ENCODE assay signal across 10 cellular contexts in the genomic region with DNA sequence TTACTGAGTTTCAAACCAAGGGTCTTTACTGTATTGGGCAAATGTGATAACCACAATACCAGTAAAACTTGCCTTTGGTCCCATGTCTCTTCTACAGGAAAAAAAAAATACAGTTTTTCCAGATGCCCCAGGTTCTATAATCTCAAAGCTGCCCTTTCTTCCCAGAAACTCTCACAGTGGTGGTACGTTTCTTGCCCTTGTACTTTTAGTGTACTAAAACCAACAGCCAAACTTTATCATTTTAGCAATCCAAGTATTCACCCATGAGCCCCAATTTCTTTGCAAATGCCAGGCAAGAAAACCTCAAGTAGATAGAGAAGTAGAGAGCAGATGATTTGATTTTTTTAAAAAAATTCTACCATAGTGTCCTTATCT.
DNase-seq lines count a peak whose midpoint lies in the region; ATAC-seq and TF ChIP-seq lines count a peak whose summit lies in the region.
"Had no signal": no experiment of that assay in that cellular context is flagged by ENCODE, and none has a peak within 500 bp of the region (broad histone marks: within the 10 kb centered on the region; RNA-seq: fewer than 3 reads in every experiment).

No MANE protein-coding gene starts in this region.

- H3K36me3 ChIP-seq in SJCRH30 = no peaks in the 10 kb centered on the region
- no peaks in the 10 kb centered on the region for H3K36me3 ChIP-seq in gastrocnemius medialis
- H3K36me3 ChIP-seq: neutrophil had no signal

- H3K27ac Mint-ChIP-seq in T-helper 1 cell treated with Interleukin-12 subunit alpha and Interleukin-12 subunit beta and Interleukin-4 antibody, amounts not matched to agents 30 μg/mL and 1 μg/mL, for 36 hours = no peak overlapping the region

- H3K4me1 ChIP-seq in SJCRH30 = no peaks in the 10 kb centered on the region
- H3K4me1 ChIP-seq in gastrocnemius medialis = no peaks in the 10 kb centered on the region

- H3K27me3 ChIP-seq in SJCRH30 (no peaks in the 10 kb centered on the region), gastrocnemius medialis (peaks cover 13 to 26% (median 23%) of the 10 kb centered on the region in 3 donors)

- H3K4me3 ChIP-seq in SJCRH30 (peak overlapping the region; percentile 67), epithelial cell of proximal tubule (ENCODE audit: low read depth, low read length) (peak overlapping the region; percentile 61), gastrocnemius medialis (peak overlapping the region; percentile 68 to 79 (median 73)), coronary artery (no peak overlapping the region)

- H3K4me3 Mint-ChIP-seq in T-helper 1 cell treated with Interleukin-12 subunit alpha and Interleukin-12 subunit beta and Interleukin-4 antibody, amounts not matched to agents 30 μg/mL and 1 μg/mL, for 36 hours = peak overlapping the region; percentile 34

- H3K27ac ChIP-seq in SJCRH30 (no peak overlapping the region), gastrocnemius medialis (no peak overlapping the region), coronary artery (no peak overlapping the region)
- H3K27ac ChIP-seq: neutrophil had no signal

- DNase-seq in T-helper 1 cell (no peak), SJCRH30 (no peak), epithelial cell of proximal tubule (ENCODE audit: low read depth) (no peak), gastrocnemius medialis (no peak), NCI-H82 (lab: John Stamatoyannopoulos, UW) (no peak), coronary artery (ENCODE audit: low spot score) (no peak)
- DNase-seq: cortex of kidney had no signal

- TF ChIP-seq CTCF in epithelial cell of proximal tubule (conservative IDR thresholded peaks at IDR 0.05; ENCODE audit: low read depth, low read length) (no peak), gastrocnemius medialis (IDR thresholded peaks at IDR 0.05 in 4 of 5, conservative IDR thresholded peaks at IDR 0.05 in 1 of 5) (no peak), coronary artery (IDR thresholded peaks at IDR 0.05) (no peak)

- ATAC-seq in gastrocnemius medialis = no peak
- ATAC-seq in HG02642 (IDR thresholded peaks at IDR 0.05; ENCODE audit: poor library complexity, unreplicated experiment) = no peak

- no peak for TF ChIP-seq POLR2A in gastrocnemius medialis (IDR thresholded peaks at IDR 0.05)

- no peaks in the 10 kb centered on the region for H3K9me3 ChIP-seq in SJCRH30 (replicated peaks)
- H3K9me3 ChIP-seq in gastrocnemius medialis = no peaks in the 10 kb centered on the region
- H3K9me3 ChIP-seq: neutrophil had no signal

- no peaks in the 10 kb centered on the region for H3K9me3 Mint-ChIP-seq in T-helper 1 cell treated with Interleukin-12 subunit alpha and Interleukin-12 subunit beta and Interleukin-4 antibody, amounts not matched to agents 30 μg/mL and 1 μg/mL, for 36 hours

- H3K36me3 Mint-ChIP-seq in T-helper 1 cell treated with Interleukin-12 subunit alpha and Interleukin-12 subunit beta and Interleukin-4 antibody, amounts not matched to agents 30 μg/mL and 1 μg/mL, for 36 hours (ENCODE audit: low read depth) = peaks cover 5% of the 10 kb centered on the region

- H3K4me1 Mint-ChIP-seq in T-helper 1 cell treated with Interleukin-12 subunit alpha and Interleukin-12 subunit beta and Interleukin-4 antibody, amounts not matched to agents 30 μg/mL and 1 μg/mL, for 36 hours (ENCODE audit: low read depth) = peaks cover 54% of the 10 kb centered on the region

- in situ Hi-C loops in gastrocnemius medialis (cut with MboI; ENCODE audit: low sequenced_read_pairs in 4 of 4) = loop anchor here in 3 of 4 donors (25.0 kb wide), 2 partner anchors 133 to 242 kb away; a partner anchor contains a TSS

- peaks cover under 1% of the 10 kb centered on the region for H3K27me3 Mint-ChIP-seq in T-helper 1 cell treated with Interleukin-12 subunit alpha and Interleukin-12 subunit beta and Interleukin-4 antibody, amounts not matched to agents 30 μg/mL and 1 μg/mL, for 36 hours (ENCODE audit: low read depth)

- intact Hi-C loops in gastrocnemius medialis (cut with DNase I; ENCODE audit: low total_unique reads) = loop anchor here (5.0 kb wide), 1 partner anchor 138 kb away; a partner anchor contains a TSS
